ENCODE assay signal across 22 cellular contexts in the genomic region with DNA sequence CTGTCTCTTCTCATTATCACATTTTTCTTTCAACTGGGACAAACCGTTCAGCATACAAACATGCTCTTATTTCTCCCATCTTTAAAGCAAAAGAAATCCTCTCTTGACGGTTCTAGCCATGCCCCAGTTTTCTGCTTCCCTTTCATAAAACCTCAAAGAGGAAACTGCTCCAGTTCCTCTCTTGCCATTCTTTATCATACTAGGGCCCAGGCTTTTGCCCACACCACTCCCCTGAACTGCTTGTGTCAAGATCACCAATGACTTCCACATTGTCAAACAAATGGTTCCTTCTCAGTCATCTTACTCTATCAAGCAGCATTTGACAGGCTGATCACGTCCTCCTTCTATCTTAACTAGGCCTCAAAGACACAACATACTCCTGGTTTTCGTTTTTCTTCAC.
DNase-seq lines count a peak whose midpoint lies in the region; ATAC-seq and TF ChIP-seq lines count a peak whose summit lies in the region.
"Had no signal": no experiment of that assay in that cellular context is flagged by ENCODE, and none has a peak within 500 bp of the region (broad histone marks: within the 10 kb centered on the region; RNA-seq: fewer than 3 reads in every experiment).

No MANE protein-coding gene starts in this region.

- H3K9me3 ChIP-seq in neural progenitor cell (ENCODE audit: low read depth) = no peaks in the 10 kb centered on the region
- H3K9me3 ChIP-seq: BE2C, breast epithelium, uterus had no signal

- H3K4me1 Mint-ChIP-seq in activated CD4-positive, alpha-beta T cell treated with anti-CD3 and anti-CD28 coated beads, Interleukin-2, amount 10 ng/mL, durations not matched to agents 7 days and 5 days = no peaks in the 10 kb centered on the region
- H3K4me1 Mint-ChIP-seq in activated T-helper 1 cell treated with anti-CD3 and anti-CD28 coated beads, Interleukin-12 subunit alpha, Interleukin-12 subunit beta, Interleukin-2, Interleukin-4 antibody, amounts not matched to agents 30 ng/mL and 10 ng/mL and 1 ng/mL, durations not matched to agents 14 hours and 24 hours and 36 hours (ENCODE audit: low read depth) = no peaks in the 10 kb centered on the region
- no peaks in the 10 kb centered on the region for H3K4me1 Mint-ChIP-seq in neural progenitor cell
- H3K4me1 Mint-ChIP-seq: activated B cell treated with CpG ODN at 0.5 μM for 24 hours had no signal

- no peaks in the 10 kb centered on the region for H3K4me1 ChIP-seq in neural progenitor cell
- H3K4me1 ChIP-seq: BE2C, breast epithelium, uterus had no signal

- H3K4me2 ChIP-seq in neural progenitor cell = no peak overlapping the region
- H3K4me2 ChIP-seq: smooth muscle cell had no signal

- H3K9ac ChIP-seq in neural progenitor cell = no peak overlapping the region

- no peaks in the 10 kb centered on the region for H3F3A ChIP-seq in neural progenitor cell (ENCODE audit: low read depth)

- H2AFZ ChIP-seq in neural progenitor cell (replicated peaks) = no peak overlapping the region

- no peaks in the 10 kb centered on the region for H3K9me3 Mint-ChIP-seq in activated CD4-positive, alpha-beta T cell treated with anti-CD3 and anti-CD28 coated beads, Interleukin-2, amount 10 ng/mL, durations not matched to agents 7 days and 5 days
- H3K9me3 Mint-ChIP-seq in activated T-helper 1 cell treated with anti-CD3 and anti-CD28 coated beads, Interleukin-12 subunit alpha, Interleukin-12 subunit beta, Interleukin-2, Interleukin-4 antibody, amounts not matched to agents 30 ng/mL and 10 ng/mL and 1 ng/mL, durations not matched to agents 14 hours and 24 hours and 36 hours = no peaks in the 10 kb centered on the region
- H3K9me3 Mint-ChIP-seq in neural progenitor cell = no peaks in the 10 kb centered on the region
- H3K9me3 Mint-ChIP-seq: activated B cell treated with CpG ODN at 0.5 μM for 24 hours, nephron had no signal

- H3K4me3 Mint-ChIP-seq in activated CD4-positive, alpha-beta T cell treated with anti-CD3 and anti-CD28 coated beads, Interleukin-2, amount 10 ng/mL, durations not matched to agents 7 days and 5 days = no peak overlapping the region
- no peak overlapping the region for H3K4me3 Mint-ChIP-seq in activated T-helper 1 cell treated with anti-CD3 and anti-CD28 coated beads, Interleukin-12 subunit alpha, Interleukin-12 subunit beta, Interleukin-2, Interleukin-4 antibody, amounts not matched to agents 30 ng/mL and 10 ng/mL and 1 ng/mL, durations not matched to agents 14 hours and 24 hours and 36 hours
- H3K4me3 Mint-ChIP-seq in neural progenitor cell = no peak overlapping the region
- H3K4me3 Mint-ChIP-seq: activated B cell treated with CpG ODN at 0.5 μM for 24 hours, nephron had no signal

- H3K79me2 ChIP-seq in neural progenitor cell (ENCODE audit: low read depth) = no peaks in the 10 kb centered on the region

- POLR2A ChIA-PET in activated CD4-positive, alpha-beta T cell treated with anti-CD3 and anti-CD28 coated beads, Interleukin-2, amount 10 ng/mL, durations not matched to agents 7 days and 5 days (lab: Charles Lee) = no interaction called here

- no peaks in the 10 kb centered on the region for H3K27me3 Mint-ChIP-seq in activated CD4-positive, alpha-beta T cell treated with anti-CD3 and anti-CD28 coated beads, Interleukin-2, amount 10 ng/mL, durations not matched to agents 7 days and 5 days
- H3K27me3 Mint-ChIP-seq in activated T-helper 1 cell treated with anti-CD3 and anti-CD28 coated beads, Interleukin-12 subunit alpha, Interleukin-12 subunit beta, Interleukin-2, Interleukin-4 antibody, amounts not matched to agents 30 ng/mL and 10 ng/mL and 1 ng/mL, durations not matched to agents 14 hours and 24 hours and 36 hours (ENCODE audit: insufficient read depth) = no peaks in the 10 kb centered on the region
- peaks cover 2% of the 10 kb centered on the region for H3K27me3 Mint-ChIP-seq in neural progenitor cell (ENCODE audit: insufficient read depth, low read depth)
- H3K27me3 Mint-ChIP-seq: activated B cell treated with CpG ODN at 0.5 μM for 24 hours, progenitor cell of endocrine pancreas had no signal

- CTCF ChIA-PET in activated CD4-positive, alpha-beta T cell treated with anti-CD3 and anti-CD28 coated beads, Interleukin-2, amount 10 ng/mL, durations not matched to agents 7 days and 5 days (lab: Charles Lee) = no interaction called here

- peak overlapping the region; percentile 6 for H3K27ac Mint-ChIP-seq in activated CD4-positive, alpha-beta T cell treated with anti-CD3 and anti-CD28 coated beads, Interleukin-2, amount 10 ng/mL, durations not matched to agents 7 days and 5 days
- peak overlapping the region; percentile 72 for H3K27ac Mint-ChIP-seq in activated T-helper 1 cell treated with anti-CD3 and anti-CD28 coated beads, Interleukin-12 subunit alpha, Interleukin-12 subunit beta, Interleukin-2, Interleukin-4 antibody, amounts not matched to agents 30 ng/mL and 10 ng/mL and 1 ng/mL, durations not matched to agents 14 hours and 24 hours and 36 hours
- peak overlapping the region; percentile 36 for H3K27ac Mint-ChIP-seq in neural progenitor cell
- H3K27ac Mint-ChIP-seq: activated B cell treated with CpG ODN at 0.5 μM for 24 hours, nephron had no signal

- no peak overlapping the region for H3K27ac ChIP-seq in neural progenitor cell
- H3K27ac ChIP-seq: breast epithelium, RWPE1, uterus had no signal

- H3K36me3 Mint-ChIP-seq in activated CD4-positive, alpha-beta T cell treated with anti-CD3 and anti-CD28 coated beads, Interleukin-2, amount 10 ng/mL, durations not matched to agents 7 days and 5 days (ENCODE audit: low read depth) = peaks cover 27% of the 10 kb centered on the region
- H3K36me3 Mint-ChIP-seq in activated T-helper 1 cell treated with anti-CD3 and anti-CD28 coated beads, Interleukin-12 subunit alpha, Interleukin-12 subunit beta, Interleukin-2, Interleukin-4 antibody, amounts not matched to agents 30 ng/mL and 10 ng/mL and 1 ng/mL, durations not matched to agents 14 hours and 24 hours and 36 hours (ENCODE audit: low read depth) = peaks cover 20% of the 10 kb centered on the region
- peaks cover 2% of the 10 kb centered on the region for H3K36me3 Mint-ChIP-seq in neural progenitor cell

- H3K4me3 ChIP-seq in neural progenitor cell = no peak overlapping the region
- H3K4me3 ChIP-seq: breast epithelium, smooth muscle cell, uterus had no signal

- no peaks in the 10 kb centered on the region for H3K36me3 ChIP-seq in neural progenitor cell
- H3K36me3 ChIP-seq: BE2C, breast epithelium, uterus had no signal

- no peaks in the 10 kb centered on the region for H4K20me1 ChIP-seq in neural progenitor cell (ENCODE audit: low read depth)

- H3K27me3 ChIP-seq in neural progenitor cell = no peaks in the 10 kb centered on the region
- H3K27me3 ChIP-seq: BE2C, breast epithelium, uterus had no signal

- TF ChIP-seq CTCF in neural progenitor cell (IDR thresholded peaks at IDR 0.05) = no peak

- no peak for DNase-seq in activated CD4-positive, alpha-beta T cell treated with anti-CD3 and anti-CD28 coated beads, Interleukin-2, amount 10 ng/mL, durations not matched to agents 7 days and 5 days
- DNase-seq in activated CD4-positive, alpha-beta T cell treated with anti-CD3 and anti-CD28 coated beads for 48 hours = no peak
- peak; percentile 31 for DNase-seq in SIG-M5 (lab: John Stamatoyannopoulos, UW)
- DNase-seq in activated T-helper 1 cell treated with anti-CD3 and anti-CD28 coated beads, Interleukin-12 subunit alpha, Interleukin-12 subunit beta, Interleukin-2, Interleukin-4 antibody, amounts not matched to agents 30 ng/mL and 10 ng/mL and 1 ng/mL, durations not matched to agents 14 hours and 24 hours and 36 hours (ENCODE audit: low spot score) = no peak
- DNase-seq in neural progenitor cell (ENCODE audit: low spot score) = no peak
- DNase-seq in NCI-H2081 treated with DMSO at 0.1 percent for 48 hours (lab: John Stamatoyannopoulos, UW) = no peak
- DNase-seq in NCI-H526 treated with DMSO at 0.1 percent for 48 hours (lab: John Stamatoyannopoulos, UW) = no peak
- DNase-seq: activated B cell treated with CpG ODN at 0.5 μM for 24 hours; BE2C; cortex of kidney; foreskin fibroblast; GOT3; NCI-H1436 treated with DMSO at 0.1 percent for 48 hours; stimulated activated CD4-positive, alpha-beta T cell treated with anti-CD3 and anti-CD28 coated beads, Interleukin-4, amount 100 ng/mL, for 1 hour; T-helper 1 cell; uterus had no signal

- no peak for ATAC-seq in GM21447 (IDR thresholded peaks at IDR 0.05; ENCODE audit: unreplicated experiment)

- intact Hi-C loops in activated T-helper 1 cell treated with anti-CD3 and anti-CD28 coated beads, Interleukin-12 subunit alpha, Interleukin-12 subunit beta, Interleukin-2, Interleukin-4 antibody, amounts not matched to agents 30 ng/mL and 10 ng/mL and 1 ng/mL, durations not matched to agents 14 hours and 24 hours and 36 hours (cut with micrococcal nuclease) = no loop called here

Comparison
In these comparisons a context has a peak if more than half of its experiments do, and no peak if none do; other contexts are left out.
1. H3K27ac Mint-ChIP-seq: peak in every context shown above with its lines; median percentile 72 in activated T-helper 1 cell treated with anti-CD3 and anti-CD28 coated beads, Interleukin-12 subunit alpha, Interleukin-12 subunit beta, Interleukin-2, Interleukin-4 antibody, amounts not matched to agents 30 ng/mL and 10 ng/mL and 1 ng/mL, durations not matched to agents 14 hours and 24 hours and 36 hours; 36 in neural progenitor cell; 6 in activated CD4-positive, alpha-beta T cell treated with anti-CD3 and anti-CD28 coated beads, Interleukin-2, amount 10 ng/mL, durations not matched to agents 7 days and 5 days.